15 cellular contexts compared by ENCODE assay signal in genomic region chr6:156508923-156509322, GRCh38.
DNase-seq lines count a peak whose midpoint lies in the region; ATAC-seq and TF ChIP-seq lines count a peak whose summit lies in the region.
"Had no signal": no experiment of that assay in that cellular context is flagged by ENCODE, and none has a peak within 500 bp of the region (broad histone marks: within the 10 kb centered on the region; RNA-seq: fewer than 3 reads in every experiment).

No MANE protein-coding gene starts in this region.

- TF ChIP-seq EP300 in stomach (IDR thresholded peaks at IDR 0.05): no peak

- H2AFZ ChIP-seq in GM23338: no peak overlapping the region

- H3K27me3 Mint-ChIP-seq in GM23338 (ENCODE audit: insufficient read depth, low read depth, poor library complexity) (peaks cover 2% of the 10 kb centered on the region), memory B cell (peaks cover 17% of the 10 kb centered on the region)

- WGBS in stomach, 5 donors: 77 to 92% (median 88%) methylated on average over 6 of the region's 6 CpGs

- intact Hi-C loops in stomach (cut with DNase I; ENCODE audit: low total_unique reads): no loop called here

- TF ChIP-seq CTCF in GM23338 (conservative IDR thresholded peaks at IDR 0.05; ENCODE audit: low read depth in 2 of 2) (no peak), stomach (IDR thresholded peaks at IDR 0.05) (no peak)

- H3F3A ChIP-seq in GM23338 (replicated peaks; ENCODE audit: low read depth): no peaks in the 10 kb centered on the region

- H3K4me1 ChIP-seq in GM23338 (ENCODE audit: insufficient read depth) (no peaks in the 10 kb centered on the region), stomach (no peaks in the 10 kb centered on the region)
- H3K4me1 ChIP-seq: testis had no signal

- H3K27me3 ChIP-seq in GM23338 (ENCODE audit: insufficient read depth) (no peaks in the 10 kb centered on the region), stomach (no peaks in the 10 kb centered on the region)
- H3K27me3 ChIP-seq: testis had no signal

- no peaks in the 10 kb centered on the region for H3K36me3 Mint-ChIP-seq in GM23338 (ENCODE audit: low read depth)
- H3K36me3 Mint-ChIP-seq in memory B cell: no peaks in the 10 kb centered on the region
- H3K36me3 Mint-ChIP-seq: IgD-negative memory B cell had no signal

- H3K4me3 ChIP-seq in GM23338: no peak overlapping the region
- H3K4me3 ChIP-seq in stomach: no peak overlapping the region
- H3K4me3 ChIP-seq: testis had no signal

- H3K27ac Mint-ChIP-seq in GM23338 (no peak overlapping the region), memory B cell (no peak overlapping the region)
- H3K27ac Mint-ChIP-seq: IgD-negative memory B cell had no signal

- H3K4me3 Mint-ChIP-seq in GM23338 (no peak overlapping the region), memory B cell (no peak overlapping the region)

- H3K36me3 ChIP-seq in GM23338 (ENCODE audit: insufficient read depth) (no peaks in the 10 kb centered on the region), stomach (no peaks in the 10 kb centered on the region)

- H4K20me1 ChIP-seq in GM23338 (replicated peaks; ENCODE audit: insufficient read depth): no peaks in the 10 kb centered on the region

- no peak overlapping the region for H3K27ac ChIP-seq in GM23338 (ENCODE audit: low read depth)
- no peak overlapping the region for H3K27ac ChIP-seq in stomach
- H3K27ac ChIP-seq: testis had no signal

- ATAC-seq in GM23338 (no peak), memory B cell (ENCODE audit: low read depth) (peak; percentile 97)
- ATAC-seq: sciatic nerve had no signal

- no peaks in the 10 kb centered on the region for H3K9me3 Mint-ChIP-seq in GM23338
- no peaks in the 10 kb centered on the region for H3K9me3 Mint-ChIP-seq in memory B cell
- H3K9me3 Mint-ChIP-seq: IgD-negative memory B cell had no signal

- no peak for TF ChIP-seq POLR2A in stomach (IDR thresholded peaks at IDR 0.05)

- H3K9me3 ChIP-seq in stomach: no peaks in the 10 kb centered on the region
- H3K9me3 ChIP-seq: testis had no signal

- H3K4me1 Mint-ChIP-seq in GM23338 (no peaks in the 10 kb centered on the region; the same call in 2 of the 3 replicates), memory B cell (peaks cover 9% of the 10 kb centered on the region)

- 0 out of 2 replicates have a peak, but pooled peaks cover 6% of the 10 kb centered on the region for H3K9me2 ChIP-seq in GM23338 (ENCODE audit: insufficient read depth)

- no peak overlapping the region for H3K4me2 ChIP-seq in GM23338

- H3K79me2 ChIP-seq in GM23338 (replicated peaks; ENCODE audit: insufficient read depth): no peaks in the 10 kb centered on the region

- peak; percentile 8 for DNase-seq in activated CD4-positive, alpha-beta T cell treated with anti-CD3 and anti-CD28 coated beads for 48 hours
- DNase-seq in activated CD4-positive, alpha-beta T cell treated with anti-CD3 and anti-CD28 coated beads, Interleukin-2, amount 50 U/mL, for 1 hour: no peak
- peak; percentile 5 for DNase-seq in GM23338 (ENCODE audit: low spot score)
- DNase-seq in RKO (ENCODE audit: low spot score): peak; percentile 10
- DNase-seq in memory B cell (ENCODE audit: low spot score in 2 of 2): no peak
- no peak for DNase-seq in stomach
- DNase-seq in DMS 273 treated with DMSO at 0.1 percent for 48 hours (lab: John Stamatoyannopoulos, UW): no peak
- no peak for DNase-seq in T-helper 9 cell
- DNase-seq: activated effector memory CD4-positive, alpha-beta T cell treated with anti-CD3 and anti-CD28 coated beads, Interleukin-2, amount 50 U/mL, for 16 hours; foreskin melanocyte; GF-D8; NCI-H1694; testis had no signal

TF ChIP-seq in GM23338, 12 proteins besides CTCF, POLR2A, EP300 and RAD21:
- TF ChIP-seq ZNF462 (CRISPR knock-in tag; IDR thresholded peaks at IDR 0.05) (no peak), POLR2AphosphoS5 (IDR thresholded peaks at IDR 0.05; ENCODE audit: low read depth) (no peak), CREB1 (CRISPR knock-in tag; IDR thresholded peaks at IDR 0.05; ENCODE audit: low read depth) (no peak), ETS1 (IDR thresholded peaks at IDR 0.05) (no peak), EZH2phosphoT487 (IDR thresholded peaks at IDR 0.05; ENCODE audit: unreplicated experiment) (no peak), JUNB (IDR thresholded peaks at IDR 0.05; ENCODE audit: unreplicated experiment) (no peak), ZNF331 (CRISPR knock-in tag; IDR thresholded peaks at IDR 0.05; ENCODE audit: low read depth) (no peak), EZH2 (IDR thresholded peaks at IDR 0.05; ENCODE audit: low read depth, unreplicated experiment) (no peak), ZNF114 (CRISPR knock-in tag; IDR thresholded peaks at IDR 0.05) (no peak)

Comparison
In these comparisons a context has a peak if more than half of its experiments do, and no peak if none do; other contexts are left out.
1. DNase-seq: peak in activated CD4-positive, alpha-beta T cell treated with anti-CD3 and anti-CD28 coated beads for 48 hours (single experiment), GM23338 (single experiment) and RKO (single experiment); none in activated CD4-positive, alpha-beta T cell treated with anti-CD3 and anti-CD28 coated beads, Interleukin-2, amount 50 U/mL, for 1 hour (single experiment), memory B cell (0 of 2), stomach (single experiment), DMS 273 treated with DMSO at 0.1 percent for 48 hours (single experiment) and T-helper 9 cell (single experiment).